Comparison of ENCODE assay signal across 13 cellular contexts in genomic region chr1:167297222-167298214, GRCh38.
A peak's percentile ranks its signal among the peaks of the same experiment; 100 is the strongest.
DNase-seq lines count a peak whose midpoint lies in the region; ATAC-seq and TF ChIP-seq lines count a peak whose summit lies in the region.
"Had no signal": no experiment of that assay in that cellular context is flagged by ENCODE, and none has a peak within 500 bp of the region (broad histone marks: within the 10 kb centered on the region; RNA-seq: fewer than 3 reads in every experiment).

No MANE protein-coding gene starts in this region.

- no peak overlapping the region for H3K23ac ChIP-seq in H9 (ENCODE audit: insufficient read length, low read depth, low read length)

- H2BK20ac ChIP-seq in H9 (ENCODE audit: low read depth, low read length, poor library complexity, severe bottlenecking): no peak overlapping the region

- no peak overlapping the region for H3K9ac ChIP-seq in H9 (ENCODE audit: extremely low read depth, insufficient read length, low read length)

- no peaks in the 10 kb centered on the region for H3K23me2 ChIP-seq in H9 (ENCODE audit: insufficient read length, low read depth, low read length, poor library complexity, severe bottlenecking)

- H2BK12ac ChIP-seq in H9 (ENCODE audit: insufficient read length, low read depth, low read length): no peak overlapping the region

- H3K79me2 ChIP-seq in H9 (ENCODE audit: insufficient read depth, low read length): no peaks in the 10 kb centered on the region; the same call in 1 of the 2 replicates

- no peak overlapping the region for H2BK120ac ChIP-seq in H9 (ENCODE audit: low read depth, low read length, poor library complexity, severe bottlenecking)

- no peak overlapping the region for H3T11ph ChIP-seq in H9 (ENCODE audit: low read length)

- H2BK15ac ChIP-seq in H9 (ENCODE audit: low read depth, low read length): no peak overlapping the region

- ATAC-seq in sciatic nerve (peak; percentile 56), HG03520 (IDR thresholded peaks at IDR 0.05; ENCODE audit: unreplicated experiment) (no peak), GM18873 (IDR thresholded peaks at IDR 0.05; ENCODE audit: low FRiP score, unreplicated experiment) (no peak)
- ATAC-seq in effector memory CD8-positive, alpha-beta T cell (replicated peaks): no peak

- H4K91ac ChIP-seq in H9 (ENCODE audit: insufficient read length, low read depth, low read length): no peak overlapping the region

- H3K27ac Mint-ChIP-seq in H9 (peak overlapping the region in 2 of 3 experiments; percentile 40 to 41; a peak in 4 of 7 replicates), glutamatergic neuron (ENCODE audit: unreplicated experiment) (peak overlapping the region; percentile 28)
- H3K27ac Mint-ChIP-seq in effector memory CD8-positive, alpha-beta T cell: peak overlapping the region in 1 of 2 donors; percentile 25
- H3K27ac Mint-ChIP-seq: activated naive CD4-positive, alpha-beta T cell treated with anti-CD3 and anti-CD28 coated beads for 36 hours had no signal

- H3K79me1 ChIP-seq in H9 (ENCODE audit: insufficient read depth, low read depth, low read length, poor library complexity, severe bottlenecking): peaks cover 3% of the 10 kb centered on the region

- no peak overlapping the region for H2AK5ac ChIP-seq in H9 (ENCODE audit: insufficient read length, low read length)

- H2BK5ac ChIP-seq in H9 (ENCODE audit: insufficient read length, low read length): no peak overlapping the region

- H3K4me1 ChIP-seq in H9 (ENCODE audit: insufficient read depth, low read length): peaks cover 2% of the 10 kb centered on the region; the same call in 1 of the 2 replicates

- H4K5ac ChIP-seq in H9 (ENCODE audit: insufficient read length, low read depth, low read length): no peak overlapping the region

- DNase-seq in H9 (no peak), SKM-1 treated with dmso at 0.1 percent for 144 hours (lab: John Stamatoyannopoulos, UW; ENCODE audit: unreplicated experiment) (peak; percentile 97), glutamatergic neuron (no peak), sciatic nerve (ENCODE audit: low spot score) (no peak), NCI-H2227 treated with DMSO at 0.1 percent for 48 hours (lab: John Stamatoyannopoulos, UW) (no peak)
- no peak for DNase-seq in effector memory CD8-positive, alpha-beta T cell
- DNase-seq: activated CD4-positive, alpha-beta T cell treated with anti-CD3 and anti-CD28 coated beads, Interleukin-2, amount 50 U/mL, for 1 hour; activated naive CD4-positive, alpha-beta T cell treated with anti-CD3 and anti-CD28 coated beads for 36 hours; kidney; NCI-H146 had no signal

- no peak overlapping the region for H3K56ac ChIP-seq in H9 (ENCODE audit: insufficient read length, low read depth, low read length)

- TF ChIP-seq CTCF in H9 (conservative IDR thresholded peaks at IDR 0.05) (no peak), glutamatergic neuron (IDR thresholded peaks at IDR 0.05; ENCODE audit: partially characterized antibody, unreplicated experiment) (no peak)

- H3K27ac ChIP-seq in H9 (ENCODE audit: insufficient read length, low read depth, low read length): no peak overlapping the region
- H3K27ac ChIP-seq: RWPE1 had no signal

- H3K27me3 Mint-ChIP-seq in H9 (ENCODE audit: low read depth): no peaks in the 10 kb centered on the region
- H3K27me3 Mint-ChIP-seq in glutamatergic neuron (ENCODE audit: unreplicated experiment): no peaks in the 10 kb centered on the region
- no peaks in the 10 kb centered on the region for H3K27me3 Mint-ChIP-seq in effector memory CD8-positive, alpha-beta T cell

- no peaks in the 10 kb centered on the region for H3K9me3 ChIP-seq in H9 (ENCODE audit: control insufficient read depth, low read depth, low read length)

- no peak overlapping the region for H4K8ac ChIP-seq in H9 (replicated peaks; ENCODE audit: insufficient read length, low read depth, low read length)

- H3K4ac ChIP-seq in H9 (ENCODE audit: low read depth, low read length): no peak overlapping the region

- H3K4me3 Mint-ChIP-seq in H9: no peak overlapping the region
- H3K4me3 Mint-ChIP-seq in glutamatergic neuron (ENCODE audit: unreplicated experiment): no peak overlapping the region
- no peak overlapping the region for H3K4me3 Mint-ChIP-seq in effector memory CD8-positive, alpha-beta T cell
- H3K4me3 Mint-ChIP-seq: activated naive CD4-positive, alpha-beta T cell treated with anti-CD3 and anti-CD28 coated beads for 36 hours had no signal

- intact Hi-C loops in sciatic nerve (cut with DNase I): no loop called here

- H3K36me3 Mint-ChIP-seq in H9 (ENCODE audit: insufficient read depth in 1 of 3, low read depth in 3 of 3) (peaks cover 0 to 14% (median 11%) of the 10 kb centered on the region in 3 experiments; a peak in 6 of 7 replicates), glutamatergic neuron (ENCODE audit: unreplicated experiment) (no peaks in the 10 kb centered on the region)
- H3K36me3 Mint-ChIP-seq in effector memory CD8-positive, alpha-beta T cell (ENCODE audit: insufficient read depth): peaks cover 3% of the 10 kb centered on the region

- H3K27me3 ChIP-seq in H9 (ENCODE audit: insufficient read depth, low read length): no peaks in the 10 kb centered on the region

- WGBS in H9 (ENCODE audit: extremely low coverage, insufficient read length, low lambda C conversion rate): no CpG with 5 or more reads among the region's 4 CpGs

- H4K20me1 ChIP-seq in H9 (ENCODE audit: control insufficient read depth, insufficient read depth, insufficient read length): no peaks in the 10 kb centered on the region

- peaks cover 0 to 8% of the 10 kb centered on the region in 2 experiments; a peak in 2 of 5 replicates for H3K9me3 Mint-ChIP-seq in H9
- peaks cover 3% of the 10 kb centered on the region for H3K9me3 Mint-ChIP-seq in glutamatergic neuron (ENCODE audit: unreplicated experiment)
- H3K9me3 Mint-ChIP-seq in effector memory CD8-positive, alpha-beta T cell: no peaks in the 10 kb centered on the region

- H2AFZ ChIP-seq in H9 (ENCODE audit: low read length): no peak overlapping the region

- H3K14ac ChIP-seq in H9 (ENCODE audit: insufficient read depth, low read length): no peak overlapping the region

- H3K4me1 Mint-ChIP-seq in H9 (peaks cover 17 to 30% of the 10 kb centered on the region in 2 experiments), glutamatergic neuron (ENCODE audit: low read depth, unreplicated experiment) (peaks cover 2% of the 10 kb centered on the region)
- peaks cover 16 to 38% of the 10 kb centered on the region in 2 donors for H3K4me1 Mint-ChIP-seq in effector memory CD8-positive, alpha-beta T cell (ENCODE audit: low read depth in 2 of 2)

- no peak overlapping the region for H3K4me2 ChIP-seq in H9 (ENCODE audit: insufficient read depth, insufficient read length, low read length)

- no peak overlapping the region for H3K18ac ChIP-seq in H9 (ENCODE audit: insufficient read length, low read depth, low read length)
